16 cellular contexts compared by ENCODE assay signal in the genomic region with DNA sequence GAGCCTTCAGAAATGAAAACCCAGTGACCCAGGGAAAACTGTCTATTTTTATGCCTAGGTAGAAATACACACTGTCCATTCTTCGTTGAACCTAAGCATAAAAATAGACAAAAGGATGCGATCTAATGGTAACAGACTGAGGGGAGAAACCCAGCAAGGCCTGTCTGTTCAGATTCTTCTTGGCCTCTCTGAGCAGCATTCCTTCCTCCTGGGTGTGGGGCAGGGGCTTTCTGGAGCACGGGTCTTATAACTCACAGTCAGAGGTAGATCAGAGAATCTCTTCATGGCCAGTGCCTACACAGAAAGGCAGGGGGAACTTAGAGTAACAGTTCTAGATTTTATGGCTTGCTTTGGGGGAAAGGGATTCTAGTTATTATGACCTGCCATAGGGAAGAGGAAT. TPM values are rescaled to one million over a fixed set of nuclear protein-coding genes. Genes with fewer than 3 reads are reported as not detected.
A peak's percentile ranks its signal among the peaks of the same experiment; 100 is the strongest.
DNase-seq lines count a peak whose midpoint lies in the region; ATAC-seq and TF ChIP-seq lines count a peak whose summit lies in the region.
"Had no signal": no experiment of that assay in that cellular context is flagged by ENCODE, and none has a peak within 500 bp of the region (broad histone marks: within the 10 kb centered on the region; RNA-seq: fewer than 3 reads in every experiment).

No MANE protein-coding gene starts in this region.

- intact Hi-C loops in natural killer cell (cut with micrococcal nuclease) = loop anchor here (2.0 kb wide), 1 partner anchor 79 kb away; no protein-coding TSS in a partner anchor
- intact Hi-C loops in prostate gland (cut with DNase I) = no loop called here

- H3K27me3 Mint-ChIP-seq in natural killer cell (ENCODE audit: low read depth in 2 of 2) (no peaks in the 10 kb centered on the region), mesothelial cell of epicardium (ENCODE audit: low read depth) (no peaks in the 10 kb centered on the region)
- no peaks in the 10 kb centered on the region for H3K27me3 Mint-ChIP-seq in natural killer cell treated with Interleukin-12 subunit alpha and Interleukin-12 subunit beta and Interleukin-15 and Interleukin-18, amount 100 ng/mL, for 72 hours
- H3K27me3 Mint-ChIP-seq in activated naive CD8-positive, alpha-beta T cell treated with anti-CD3 and anti-CD28 coated beads, Interleukin-2, amount 50 U/mL, for 24 hours = no peaks in the 10 kb centered on the region

- H3K4me1 Mint-ChIP-seq in natural killer cell (peaks cover 28 to 43% of the 10 kb centered on the region in 2 donors), mesothelial cell of epicardium (peaks cover 33% of the 10 kb centered on the region)
- H3K4me1 Mint-ChIP-seq in natural killer cell treated with Interleukin-12 subunit alpha and Interleukin-12 subunit beta and Interleukin-15 and Interleukin-18, amount 100 ng/mL, for 72 hours (ENCODE audit: low read depth in 2 of 2) = peaks cover 33 to 38% of the 10 kb centered on the region in 2 donors
- H3K4me1 Mint-ChIP-seq in activated naive CD8-positive, alpha-beta T cell treated with anti-CD3 and anti-CD28 coated beads, Interleukin-2, amount 50 U/mL, for 24 hours = peaks cover 34% of the 10 kb centered on the region

- H3K9me3 ChIP-seq in prostate gland = no peaks in the 10 kb centered on the region

- H3K27ac Mint-ChIP-seq in natural killer cell (no peak overlapping the region), mesothelial cell of epicardium (peak overlapping the region; percentile 96)
- H3K27ac Mint-ChIP-seq in natural killer cell treated with Interleukin-12 subunit alpha and Interleukin-12 subunit beta and Interleukin-15 and Interleukin-18, amount 100 ng/mL, for 72 hours = no peak overlapping the region
- H3K27ac Mint-ChIP-seq in activated naive CD8-positive, alpha-beta T cell treated with anti-CD3 and anti-CD28 coated beads, Interleukin-2, amount 50 U/mL, for 24 hours = no peak overlapping the region

- no peaks in the 10 kb centered on the region for H3K36me3 Mint-ChIP-seq in natural killer cell
- H3K36me3 Mint-ChIP-seq in natural killer cell treated with Interleukin-12 subunit alpha and Interleukin-12 subunit beta and Interleukin-15 and Interleukin-18, amount 100 ng/mL, for 72 hours = peaks cover 10% of the 10 kb centered on the region
- peaks cover 9% of the 10 kb centered on the region for H3K36me3 Mint-ChIP-seq in activated naive CD8-positive, alpha-beta T cell treated with anti-CD3 and anti-CD28 coated beads, Interleukin-2, amount 50 U/mL, for 24 hours (ENCODE audit: low read depth)
- H3K36me3 Mint-ChIP-seq in mesothelial cell of epicardium = no peaks in the 10 kb centered on the region

- no peak for ATAC-seq in natural killer cell
- no peak for ATAC-seq in natural killer cell treated with Interleukin-12 subunit alpha and Interleukin-12 subunit beta and Interleukin-15 and Interleukin-18, amount 100 ng/mL, for 72 hours
- ATAC-seq in activated naive CD8-positive, alpha-beta T cell treated with anti-CD3 and anti-CD28 coated beads, Interleukin-2, amount 50 U/mL, for 24 hours = no peak
- no peak for ATAC-seq in GM21576 (IDR thresholded peaks at IDR 0.05; ENCODE audit: unreplicated experiment)
- ATAC-seq: left lobe of liver had no signal

- no peak overlapping the region for H3K4me3 ChIP-seq in prostate gland

- WGBS in prostate gland = 54% methylated on average over 3 of the region's 3 CpGs

- H3K4me3 Mint-ChIP-seq in natural killer cell (peak overlapping the region; percentile 25), mesothelial cell of epicardium (no peak overlapping the region)
- no peak overlapping the region for H3K4me3 Mint-ChIP-seq in natural killer cell treated with Interleukin-12 subunit alpha and Interleukin-12 subunit beta and Interleukin-15 and Interleukin-18, amount 100 ng/mL, for 72 hours
- peak overlapping the region; percentile 5 for H3K4me3 Mint-ChIP-seq in activated naive CD8-positive, alpha-beta T cell treated with anti-CD3 and anti-CD28 coated beads, Interleukin-2, amount 50 U/mL, for 24 hours

- H3K9me3 Mint-ChIP-seq in natural killer cell (peaks cover 0 to 3% of the 10 kb centered on the region in 2 donors), mesothelial cell of epicardium (peaks cover 5% of the 10 kb centered on the region)
- peaks cover 7% of the 10 kb centered on the region for H3K9me3 Mint-ChIP-seq in natural killer cell treated with Interleukin-12 subunit alpha and Interleukin-12 subunit beta and Interleukin-15 and Interleukin-18, amount 100 ng/mL, for 72 hours
- H3K9me3 Mint-ChIP-seq in activated naive CD8-positive, alpha-beta T cell treated with anti-CD3 and anti-CD28 coated beads, Interleukin-2, amount 50 U/mL, for 24 hours = peaks cover 10% of the 10 kb centered on the region

- DNase-seq in natural killer cell (no peak), mesothelial cell of epicardium (ENCODE audit: low spot score in 2 of 2, unreplicated experiment in 2 of 2) (no peak), prostate gland (ENCODE audit: low spot score) (no peak), NCI-H146 treated with DMSO at 0.1 percent for 48 hours (lab: John Stamatoyannopoulos, UW; ENCODE audit: unreplicated experiment) (no peak), NCI-H345 (lab: John Stamatoyannopoulos, UW) (no peak)
- no peak for DNase-seq in natural killer cell treated with Interleukin-12 subunit alpha and Interleukin-12 subunit beta and Interleukin-15 and Interleukin-18, amount 100 ng/mL, for 72 hours (ENCODE audit: low spot score)
- no peak for DNase-seq in activated naive CD8-positive, alpha-beta T cell treated with anti-CD3 and anti-CD28 coated beads, Interleukin-2, amount 50 U/mL, for 24 hours
- DNase-seq: activated CD4-positive, alpha-beta T cell treated with anti-CD3 and anti-CD28 coated beads, Interleukin-2, amount 50 U/mL, for 1 hour; activated gamma-delta T cell; brain microvascular endothelial cell; H7; NCI-H2029; retina; stimulated activated CD8-positive, alpha-beta memory T cell treated with anti-CD3 and anti-CD28 coated beads, Interleukin-4, amount 100 ng/mL, for 48 hours had no signal

- no peaks in the 10 kb centered on the region for H3K36me3 ChIP-seq in prostate gland
- H3K36me3 ChIP-seq: brain microvascular endothelial cell had no signal

- H3K27ac ChIP-seq in prostate gland = no peak overlapping the region
- H3K27ac ChIP-seq: brain microvascular endothelial cell had no signal

- TF ChIP-seq CTCF in natural killer cell (IDR thresholded peaks at IDR 0.05) (no peak), mesothelial cell of epicardium (IDR thresholded peaks at IDR 0.05; ENCODE audit: unreplicated experiment) (no peak), prostate gland (IDR thresholded peaks at IDR 0.05) (no peak)

- no peaks in the 10 kb centered on the region for H3K27me3 ChIP-seq in prostate gland (replicated peaks; ENCODE audit: insufficient read depth)
- H3K27me3 ChIP-seq: brain microvascular endothelial cell had no signal

- H3K4me1 ChIP-seq in prostate gland (replicated peaks) = no peaks in the 10 kb centered on the region

- TF ChIP-seq POLR2A in prostate gland (IDR thresholded peaks at IDR 0.05) = no peak

RNA-seq across cellular contexts. Expression of gene PKDCC, which starts 56.0 kb away (rescaled TPM):
- total RNA-seq in natural killer cell (under 1 TPM in 1 of 3 donors, not detected in 2; 0.50 TPM), mesothelial cell of epicardium (112 to 131 TPM (median 123 TPM) in 3 replicates), prostate gland (10 to 100 TPM; 11.1 to 61.4 TPM)
- not detected for total RNA-seq in natural killer cell treated with Interleukin-12 subunit alpha and Interleukin-12 subunit beta and Interleukin-15 and Interleukin-18, amount 100 ng/mL, for 72 hours

Comparison
In these comparisons a context has a peak if more than half of its experiments do, and no peak if none do; other contexts are left out.
1. H3K4me3 Mint-ChIP-seq: peak in natural killer cell (single experiment) and activated naive CD8-positive, alpha-beta T cell treated with anti-CD3 and anti-CD28 coated beads, Interleukin-2, amount 50 U/mL, for 24 hours (single experiment); none in natural killer cell treated with Interleukin-12 subunit alpha and Interleukin-12 subunit beta and Interleukin-15 and Interleukin-18, amount 100 ng/mL, for 72 hours (single experiment) and mesothelial cell of epicardium (single experiment).
2. RNA of gene PKDCC, which starts 56.0 kb away (total RNA-seq): 112 to 131 TPM in mesothelial cell of epicardium and 11.1 to 61.4 TPM in prostate gland; not detected in natural killer cell treated with Interleukin-12 subunit alpha and Interleukin-12 subunit beta and Interleukin-15 and Interleukin-18, amount 100 ng/mL, for 72 hours and 0.50 TPM in natural killer cell; every median in the first group is over 4 times any median in the second.